In the genomic region with DNA sequence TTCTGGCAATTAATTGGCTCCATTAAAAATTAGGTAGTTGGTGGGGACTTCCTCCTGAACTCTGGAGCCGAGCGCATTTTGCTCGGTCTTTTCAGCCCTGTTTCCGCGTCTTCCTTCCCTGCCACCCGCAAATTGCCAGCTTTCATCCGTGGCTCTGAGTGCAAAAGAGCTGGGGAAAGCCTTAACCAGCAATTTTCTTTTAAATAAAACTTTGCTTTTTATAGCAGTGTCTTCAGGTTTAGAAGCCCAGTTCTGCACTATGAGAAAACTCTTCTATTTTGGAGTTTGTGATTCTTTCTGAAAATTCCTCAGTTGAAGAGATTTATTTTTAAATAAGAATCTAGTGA, we compare ENCODE assay signal across 8 cellular contexts. TPM values are rescaled to one million over a fixed set of nuclear protein-coding genes. Genes with fewer than 3 reads are reported as not detected.
DNase-seq lines count a peak whose midpoint lies in the region; ATAC-seq and TF ChIP-seq lines count a peak whose summit lies in the region.

No MANE protein-coding gene starts in this region.

- H2BK12ac ChIP-seq in neuronal stem cell (ENCODE audit: low read length) = no peak overlapping the region

- peaks cover 39% of the 10 kb centered on the region for H3K4me1 ChIP-seq in DND-41 (ENCODE audit: insufficient read depth, low read length)
- peaks cover 2% of the 10 kb centered on the region for H3K4me1 ChIP-seq in NT2/D1 (ENCODE audit: insufficient read depth, insufficient read length)
- peaks cover 9% of the 10 kb centered on the region for H3K4me1 ChIP-seq in endocrine pancreas (ENCODE audit: control insufficient read depth, insufficient read depth, low read length)
- H3K4me1 ChIP-seq in neuronal stem cell (ENCODE audit: control insufficient read depth in 2 of 2, insufficient read depth in 1 of 2, low read depth in 1 of 2, low read length in 2 of 2) = peaks cover 3 to 10% of the 10 kb centered on the region in 2 donors

- no peak overlapping the region for H3K4ac ChIP-seq in neuronal stem cell (ENCODE audit: low read length)

- no peak for TF ChIP-seq CTCF in DND-41 (IDR thresholded peaks at IDR 0.05; ENCODE audit: borderline replicate concordance, extremely low read depth, low read length, poor library complexity, severe bottlenecking)

- WGBS in neuronal stem cell (ENCODE audit: extremely low coverage in 2 of 2, insufficient read length in 2 of 2, insufficient replicate concordance in 1 of 2), 2 donors = no CpG with 5 or more reads among the region's 7 CpGs

- no peak overlapping the region for H2BK15ac ChIP-seq in neuronal stem cell (ENCODE audit: low read length)

- H3K4me2 ChIP-seq in DND-41 (ENCODE audit: insufficient read depth, low read length) (peak overlapping the region; percentile 64), neuronal stem cell (ENCODE audit: insufficient read depth, low read length, poor library complexity, severe bottlenecking) (peak overlapping the region; percentile 95)

- H2AFZ ChIP-seq in DND-41 (ENCODE audit: low read depth, low read length) (peak overlapping the region; percentile 66), neuronal stem cell (ENCODE audit: low read length) (peak overlapping the region; percentile 79)

- peaks cover 66% of the 10 kb centered on the region for H3K79me2 ChIP-seq in DND-41 (ENCODE audit: insufficient read depth, low read length)

- H4K8ac ChIP-seq in neuronal stem cell (ENCODE audit: low read depth, low read length) = no peak overlapping the region

- peaks cover 4% of the 10 kb centered on the region for H3K79me1 ChIP-seq in neuronal stem cell (ENCODE audit: low read depth, low read length)

- H2BK120ac ChIP-seq in neuronal stem cell (ENCODE audit: low read depth, low read length) = no peak overlapping the region

- ATAC-seq in DND-41 (ENCODE audit: insufficient read depth, low read depth) = peak; percentile 5; the same call in 1 of the 3 replicates
- ATAC-seq in GM18868 (IDR thresholded peaks at IDR 0.05; ENCODE audit: unreplicated experiment) = no peak
- ATAC-seq in HG03565 (IDR thresholded peaks at IDR 0.05; ENCODE audit: unreplicated experiment) = no peak

- H3K36me3 ChIP-seq in DND-41 (ENCODE audit: insufficient read depth, low read length) = peaks cover 12% of the 10 kb centered on the region
- H3K36me3 ChIP-seq in NT2/D1 (ENCODE audit: insufficient read depth, insufficient read length, low read length) = peaks cover 18% of the 10 kb centered on the region
- H3K36me3 ChIP-seq in endocrine pancreas (ENCODE audit: control insufficient read depth, insufficient read depth, low read length) = no peaks in the 10 kb centered on the region
- peaks cover 0 to 6% of the 10 kb centered on the region in 2 donors for H3K36me3 ChIP-seq in neuronal stem cell (replicated peaks in 1 of 2; ENCODE audit: control insufficient read depth in 2 of 2, insufficient read depth in 2 of 2, low read length in 2 of 2)

- peaks cover 12% of the 10 kb centered on the region; the same call in 1 of the 2 replicates for H4K20me1 ChIP-seq in DND-41 (ENCODE audit: insufficient read depth, low read length)

- H3K4me3 ChIP-seq in DND-41 (ENCODE audit: low read depth in 1 of 2, low read length in 2 of 2) (peak overlapping the region; percentile 89), NT2/D1 (ENCODE audit: insufficient read length, low read depth) (peak overlapping the region; percentile 86), endocrine pancreas (ENCODE audit: control insufficient read depth, insufficient read depth, low read length) (peak overlapping the region; percentile 81), neuronal stem cell (ENCODE audit: low read length in 2 of 2) (peak overlapping the region; percentile 81 to 87)

- H3K18ac ChIP-seq in neuronal stem cell (ENCODE audit: low read length) = no peak overlapping the region

- no peak overlapping the region for H3K23ac ChIP-seq in neuronal stem cell (ENCODE audit: low read depth, low read length, poor library complexity)

- H3K9ac ChIP-seq in DND-41 (ENCODE audit: low read depth, low read length) (peak overlapping the region; percentile 97), NT2/D1 (ENCODE audit: insufficient read length, low read depth) (peak overlapping the region; percentile 94), endocrine pancreas (ENCODE audit: control insufficient read depth, insufficient read depth, low read length) (peak overlapping the region; percentile 96), neuronal stem cell (ENCODE audit: low read depth, low read length, poor library complexity) (no peak overlapping the region)

- no peaks in the 10 kb centered on the region for H3K27me3 ChIP-seq in DND-41 (ENCODE audit: insufficient read depth, low read length, poor library complexity)
- no peaks in the 10 kb centered on the region for H3K27me3 ChIP-seq in NT2/D1 (ENCODE audit: insufficient read depth, insufficient read length)
- H3K27me3 ChIP-seq in endocrine pancreas (ENCODE audit: control insufficient read depth, insufficient read depth, low read length) = no peaks in the 10 kb centered on the region
- no peaks in the 10 kb centered on the region for H3K27me3 ChIP-seq in neuronal stem cell (ENCODE audit: control insufficient read depth in 3 of 3, insufficient read depth in 3 of 3, low read depth in 1 of 3, low read length in 3 of 3)

- H3K9me3 ChIP-seq in DND-41 (ENCODE audit: insufficient read depth, low read length, severe bottlenecking) (no peaks in the 10 kb centered on the region), NT2/D1 (ENCODE audit: insufficient read depth, low read length) (0 out of 2 replicates have a peak, but pooled peaks cover 3% of the 10 kb centered on the region), endocrine pancreas (ENCODE audit: control insufficient read depth, low read length) (no peaks in the 10 kb centered on the region), neuronal stem cell (replicated peaks in 1 of 2; ENCODE audit: control insufficient read depth in 2 of 2, insufficient read depth in 1 of 2, low read depth in 1 of 2, low read length in 2 of 2) (no peaks in the 10 kb centered on the region)

- no peak overlapping the region for H4K91ac ChIP-seq in neuronal stem cell (ENCODE audit: low read depth, low read length, poor library complexity)

- H2BK5ac ChIP-seq in neuronal stem cell (ENCODE audit: low read length) = no peak overlapping the region

- DNase-seq in DND-41 (no peak), NT2/D1 (ENCODE audit: low read depth, low spot score) (no peak), neuronal stem cell (ENCODE audit: low spot score) (no peak), NCI-H2171 treated with DMSO at 0.1 percent for 48 hours (lab: John Stamatoyannopoulos, UW) (no peak)
- no peak for DNase-seq in stimulated activated CD4-positive, alpha-beta T cell treated with anti-CD3 and anti-CD28 coated beads, Interleukin-12 subunit alpha, Interleukin-12 subunit beta, amount 100 ng/mL, for 4 hours

- peak overlapping the region; percentile 87 for H3K27ac ChIP-seq in DND-41 (ENCODE audit: low read length)
- H3K27ac ChIP-seq in neuronal stem cell (replicated peaks; ENCODE audit: low read length) = peak overlapping the region; percentile 84

- H2AK5ac ChIP-seq in neuronal stem cell (ENCODE audit: low read depth, low read length) = peak overlapping the region; percentile 93

- no peak overlapping the region for H3K14ac ChIP-seq in neuronal stem cell (ENCODE audit: low read length)

RNA-seq across cellular contexts. Expression of a gene that starts 0.7 kb away (rescaled TPM):
- polyA plus RNA-seq in neuronal stem cell (2013, experiment 1 of 2) = 26.1 TPM
- polyA plus RNA-seq in neuronal stem cell (2013, experiment 2 of 2) = 26.9 TPM

RNA-seq across cellular contexts. Expression of a gene that starts 0.8 kb away (rescaled TPM):
- 0.13 TPM for polyA plus RNA-seq in neuronal stem cell (2013, experiment 1 of 2)
- polyA plus RNA-seq in neuronal stem cell (2013, experiment 2 of 2) = 0.14 TPM

RNA-seq across cellular contexts. Expression of a gene that starts 56.0 kb away (rescaled TPM):
- 0.24 TPM for polyA plus RNA-seq in neuronal stem cell (2013, experiment 1 of 2)
- 0.25 TPM for polyA plus RNA-seq in neuronal stem cell (2013, experiment 2 of 2)
